Comparison of ENCODE assay signal across 26 cellular contexts in genomic region chr2:79573895-79574674, GRCh38.
"Had no signal": no experiment of that assay in that cellular context is flagged by ENCODE, and none has a peak within 500 bp of the region (broad histone marks: within the 10 kb centered on the region; RNA-seq: fewer than 3 reads in every experiment).

No MANE protein-coding gene starts in this region.

- ATAC-seq: heart right ventricle; left colon; naive thymus-derived CD4-positive, alpha-beta T cell; psoas muscle; right cardiac atrium; stimulated activated memory B cell treated with anti-CD40 and anti-IgM and Interleukin-4, amounts not matched to agents 10 μg/mL and 1 μg/mL and 100 μg/mL, for 72 hours; stimulated activated naive CD8-positive, alpha-beta T cell treated with anti-CD3 and anti-CD28 coated beads, Interleukin-15, Interleukin-2, amounts not matched to agents 100 U/mL and 50 U/mL, for 24 hours had no signal

- H3K4me3 ChIP-seq: colonic mucosa, esophagus squamous epithelium, heart right ventricle, psoas muscle, skin epidermis, spleen, testis, tibial nerve, upper lobe of left lung had no signal

- H3K4me1 ChIP-seq: colonic mucosa, esophagus squamous epithelium, heart right ventricle, psoas muscle, spleen, testis, tibial nerve, upper lobe of left lung had no signal

- H3K27me3 ChIP-seq: colonic mucosa, esophagus squamous epithelium, heart right ventricle, spleen, testis, tibial nerve, upper lobe of left lung had no signal

- DNase-seq: colonic mucosa; effector CD8-positive, alpha-beta T cell; esophagus squamous epithelium; foreskin melanocyte; glutamatergic neuron; heart right ventricle; hypothalamus; immature natural killer cell; islet precursor cell; kidney glomerular epithelial cell; left colon; mesendoderm; midbrain; naive thymus-derived CD4-positive, alpha-beta T cell; nucleus accumbens; psoas muscle; right cardiac atrium; spleen; stimulated activated CD4-positive, alpha-beta T cell treated with anti-CD3 and anti-CD28 coated beads, Interleukin-4, amount 100 ng/mL, for 4 hours; stimulated activated naive CD8-positive, alpha-beta T cell treated with anti-CD3 and anti-CD28 coated beads, Interleukin-15, Interleukin-2, amounts not matched to agents 100 U/mL and 50 U/mL, for 24 hours; substantia nigra; testis; upper lobe of left lung had no signal

- H3K9me3 ChIP-seq: colonic mucosa, esophagus squamous epithelium, psoas muscle, testis, tibial nerve, upper lobe of left lung had no signal

- H3K27ac ChIP-seq: colonic mucosa, esophagus squamous epithelium, heart right ventricle, psoas muscle, skin epidermis, spleen, testis, tibial nerve, upper lobe of left lung had no signal

- H3K36me3 ChIP-seq: colonic mucosa, esophagus squamous epithelium, heart right ventricle, spleen, tibial nerve, upper lobe of left lung had no signal
